Comparison of ENCODE assay signal across 9 cellular contexts in the genomic region with DNA sequence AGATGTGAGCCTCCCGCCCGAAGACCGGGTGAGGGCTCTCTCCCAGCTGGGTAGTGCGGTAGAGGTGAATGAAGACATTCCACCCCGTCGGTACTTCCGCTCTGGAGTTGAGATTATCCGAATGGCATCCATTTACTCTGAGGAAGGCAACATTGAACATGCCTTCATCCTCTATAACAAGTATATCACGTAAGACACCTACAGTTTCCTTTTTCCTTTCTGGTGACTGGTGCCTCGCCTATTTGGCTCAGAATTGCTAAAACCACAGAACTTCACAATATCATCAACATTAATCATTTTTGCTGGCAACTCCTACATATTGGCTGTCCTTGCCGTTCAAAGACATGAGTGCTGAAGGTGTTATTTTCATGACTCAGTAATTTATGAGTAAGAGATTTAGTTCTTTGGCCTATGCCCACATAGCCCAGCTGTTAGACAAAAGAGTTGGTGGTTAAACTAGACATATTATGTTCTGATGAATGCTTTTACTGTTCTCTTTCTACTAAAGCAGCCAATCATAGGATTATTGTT. TPM values are rescaled to one million over a fixed set of nuclear protein-coding genes. Genes with fewer than 3 reads are reported as not detected.
DNase-seq lines count a peak whose midpoint lies in the region; TF ChIP-seq lines count a peak whose summit lies in the region.
"Had no signal": no experiment of that assay in that cellular context is flagged by ENCODE, and none has a peak within 500 bp of the region (broad histone marks: within the 10 kb centered on the region; RNA-seq: fewer than 3 reads in every experiment).

No MANE protein-coding gene starts in this region.

- no peaks in the 10 kb centered on the region for H3K9me3 Mint-ChIP-seq in CD8-positive, alpha-beta memory T cell
- peaks cover 7% of the 10 kb centered on the region for H3K9me3 Mint-ChIP-seq in progenitor cell of endocrine pancreas (ENCODE audit: low read depth)

- H3K27me3 ChIP-seq in CD8-positive, alpha-beta memory T cell (ENCODE audit: insufficient read depth, low read length, poor library complexity, severe bottlenecking) = no peaks in the 10 kb centered on the region

- no peak for TF ChIP-seq POLR2A in erythroblast (IDR thresholded peaks at IDR 0.05; ENCODE audit: low read length)

- peaks cover 49 to 67% (median 57%) of the 10 kb centered on the region in 3 donors for H3K4me1 Mint-ChIP-seq in CD8-positive, alpha-beta memory T cell
- peaks cover 14% of the 10 kb centered on the region for H3K4me1 Mint-ChIP-seq in progenitor cell of endocrine pancreas (ENCODE audit: low read depth)

- H3K4me1 ChIP-seq in CD8-positive, alpha-beta memory T cell (ENCODE audit: insufficient read depth, low read length) = peaks cover 32% of the 10 kb centered on the region

- H3K4me3 Mint-ChIP-seq in CD8-positive, alpha-beta memory T cell = peak overlapping the region; percentile 82 to 98 (median 96)
- H3K4me3 Mint-ChIP-seq in progenitor cell of endocrine pancreas (ENCODE audit: low read depth) = peak overlapping the region; percentile 4

- TF ChIP-seq CTCF in choroid plexus epithelial cell (conservative IDR thresholded peaks at IDR 0.05; ENCODE audit: low read depth, low read length) (no peak), progenitor cell of endocrine pancreas (IDR thresholded peaks at IDR 0.05; ENCODE audit: unreplicated experiment) (no peak)

- H3K27me3 Mint-ChIP-seq in CD8-positive, alpha-beta memory T cell = no peaks in the 10 kb centered on the region
- peaks cover 12% of the 10 kb centered on the region for H3K27me3 Mint-ChIP-seq in progenitor cell of endocrine pancreas

- POLR2A ChIA-PET in CD8-positive, alpha-beta memory T cell (lab: Charles Lee) = interaction anchor here (0.6 kb wide), 1 partner anchor 454 kb away, joined by 3 read pairs; no protein-coding TSS in a partner anchor

- no peak overlapping the region for H3K4me3 ChIP-seq in CD8-positive, alpha-beta memory T cell (ENCODE audit: low read length)
- H3K4me3 ChIP-seq in choroid plexus epithelial cell (ENCODE audit: low read depth, low read length) = no peak overlapping the region

- CTCF ChIA-PET in CD8-positive, alpha-beta memory T cell (lab: Charles Lee) = no interaction called here

- peaks cover 9% of the 10 kb centered on the region for H3K36me3 ChIP-seq in CD8-positive, alpha-beta memory T cell (ENCODE audit: insufficient read depth, low read length)

- peak in 2 of 5 donors; percentile 44 to 54 for DNase-seq in CD8-positive, alpha-beta memory T cell
- DNase-seq in RKO (ENCODE audit: low spot score) (peak; percentile 99), choroid plexus epithelial cell (ENCODE audit: low read depth) (peak; percentile 78), progenitor cell of endocrine pancreas (ENCODE audit: low spot score, unreplicated experiment) (no peak), NCI-H526 (lab: John Stamatoyannopoulos, UW) (no peak), HT-29 (ENCODE audit: low spot score) (no peak), erythroblast (lab: John Stamatoyannopoulos, UW) (no peak), ecto neural progenitor cell (ENCODE audit: low spot score) (no peak)
- DNase-seq: NCI-H446 treated with DMSO at 0.1 percent for 48 hours had no signal

- H3K36me3 Mint-ChIP-seq in CD8-positive, alpha-beta memory T cell = peaks cover 7 to 45% (median 17%) of the 10 kb centered on the region in 3 donors
- H3K36me3 Mint-ChIP-seq in progenitor cell of endocrine pancreas (ENCODE audit: insufficient read depth) = peaks cover 19% of the 10 kb centered on the region

- H3K27ac ChIP-seq in CD8-positive, alpha-beta memory T cell (ENCODE audit: low read depth, low read length) = no peak overlapping the region

- no peaks in the 10 kb centered on the region for H3K9me3 ChIP-seq in CD8-positive, alpha-beta memory T cell (ENCODE audit: low read length)

- peak overlapping the region; percentile 94 to 99 (median 99) for H3K27ac Mint-ChIP-seq in CD8-positive, alpha-beta memory T cell
- H3K27ac Mint-ChIP-seq in progenitor cell of endocrine pancreas = no peak overlapping the region

RNA-seq across cellular contexts. Expression of a gene that starts 2.2 kb away (rescaled TPM):
- 10 to 100 TPM; 71.7 to 71.9 TPM for total RNA-seq in CD8-positive, alpha-beta memory T cell
- polyA plus RNA-seq in CD8-positive, alpha-beta memory T cell = 47.8 TPM
- total RNA-seq in progenitor cell of endocrine pancreas = 39.0 and 39.4 TPM in 2 replicates
- 20.9 and 28.2 TPM in 2 replicates for total RNA-seq in HT-29 (2014; rRNA removed; shearing (Covaris generic))

RNA-seq across cellular contexts. Expression of a gene that starts 47.0 kb away (rescaled TPM):
- not detected for total RNA-seq in CD8-positive, alpha-beta memory T cell
- not detected for polyA plus RNA-seq in CD8-positive, alpha-beta memory T cell
- total RNA-seq in progenitor cell of endocrine pancreas = not detected in 2 replicates
- total RNA-seq in HT-29 (2014; rRNA removed; shearing (Covaris generic)) = not detected in 2 replicates

RNA-seq across cellular contexts. Expression of a gene that starts 51.0 kb away (rescaled TPM):
- total RNA-seq in CD8-positive, alpha-beta memory T cell = 10 to 100 TPM; 33.1 to 34.4 TPM
- polyA plus RNA-seq in CD8-positive, alpha-beta memory T cell = 41.0 TPM
- 22.2 and 25.0 TPM in 2 replicates for total RNA-seq in progenitor cell of endocrine pancreas
- 17.8 and 18.4 TPM in 2 replicates for total RNA-seq in HT-29 (2014; rRNA removed; shearing (Covaris generic))

Comparison
In these comparisons a context has a peak if more than half of its experiments do, and no peak if none do; other contexts are left out.
1. DNase-seq: peak in RKO (single experiment) and choroid plexus epithelial cell (single experiment); none in progenitor cell of endocrine pancreas (single experiment), NCI-H526 (0 of 2), HT-29 (single experiment), erythroblast (0 of 2) and ecto neural progenitor cell (single experiment).